ENCODE assay signal across 21 cellular contexts in the genomic region with DNA sequence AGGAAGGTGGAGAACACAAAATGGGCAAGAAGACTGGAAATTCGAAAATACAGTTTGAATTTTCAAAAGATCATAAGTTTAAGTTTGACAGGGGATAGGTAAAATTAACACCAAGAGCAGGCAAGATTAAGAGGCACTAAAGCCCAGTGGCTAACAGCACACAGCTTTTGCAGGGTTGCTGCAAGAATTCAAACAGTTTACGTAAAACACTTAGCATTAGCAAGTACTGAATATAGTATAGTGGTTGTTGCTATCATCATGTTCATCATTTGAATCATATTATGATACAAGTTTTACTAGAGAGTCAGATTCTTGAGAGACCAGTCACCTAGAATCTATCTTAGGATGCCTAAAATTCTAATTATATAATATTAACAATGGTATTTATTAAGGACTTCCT.
"Had no signal": no experiment of that assay in that cellular context is flagged by ENCODE, and none has a peak within 500 bp of the region (broad histone marks: within the 10 kb centered on the region; RNA-seq: fewer than 3 reads in every experiment).

No MANE protein-coding gene starts in this region.

- H3K9me3 ChIP-seq: gastrocnemius medialis, mucosa of descending colon, right atrium auricular region, sigmoid colon, stomach, thoracic aorta had no signal

- DNase-seq: cerebellar nuclear complex; dorsolateral prefrontal cortex; effector memory CD4-positive, alpha-beta T cell; gastrocnemius medialis; left colon; left ventricle myocardium superior; mucosa of descending colon; natural killer cell; posterior cingulate gyrus; sigmoid colon; stimulated activated CD4-positive, alpha-beta T cell treated with anti-CD3 and anti-CD28 coated beads, Interleukin-12 subunit alpha, Interleukin-12 subunit beta, amount 100 ng/mL, for 4 hours; stimulated activated naive CD4-positive, alpha-beta T cell; stomach; substantia nigra had no signal

- H3K4me3 Mint-ChIP-seq: natural killer cell, neural crest cell, type B pancreatic cell had no signal

- H3K27me3 Mint-ChIP-seq: type B pancreatic cell had no signal

- H3K36me3 ChIP-seq: gastrocnemius medialis, right atrium auricular region, sigmoid colon, stomach, thoracic aorta had no signal

- H3K4me1 Mint-ChIP-seq: natural killer cell had no signal

- H3K27ac ChIP-seq: gastrocnemius medialis, right atrium auricular region, sigmoid colon, skin epidermis, thoracic aorta had no signal

- ATAC-seq: esophagus mucosa, gastrocnemius medialis, left ventricle myocardium superior, natural killer cell had no signal

- H3K9me3 Mint-ChIP-seq: neural crest cell had no signal

- H3K27me3 ChIP-seq: dorsolateral prefrontal cortex, gastrocnemius medialis, right atrium auricular region, sigmoid colon, stomach had no signal

- H3K36me3 Mint-ChIP-seq: natural killer cell had no signal

- H3K4me3 ChIP-seq: dorsolateral prefrontal cortex, gastrocnemius medialis, lung, mucosa of descending colon, right atrium auricular region, sigmoid colon, skin epidermis, stomach, thoracic aorta had no signal

- H3K27ac Mint-ChIP-seq: natural killer cell, type B pancreatic cell had no signal
